ENCODE assay signal across 1 cellular context in the genomic region with DNA sequence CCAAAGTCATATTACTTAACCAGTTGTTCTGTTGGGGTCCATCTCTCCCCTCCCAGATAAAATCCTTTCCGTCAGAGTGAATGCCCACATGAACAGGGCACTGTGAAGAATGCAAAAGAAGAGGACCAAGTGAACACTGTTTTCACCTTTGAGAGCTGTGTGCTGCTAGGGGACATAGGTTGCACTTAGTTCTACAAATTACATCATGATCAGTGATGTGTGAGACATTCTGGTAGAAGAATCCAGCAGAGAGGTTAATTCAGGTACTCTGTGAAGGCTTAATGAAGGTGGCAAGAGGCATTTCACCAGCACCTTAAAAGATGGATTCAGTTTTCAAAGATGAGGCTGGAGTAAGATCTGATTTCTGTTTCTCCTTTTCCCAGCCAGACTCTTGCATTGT.
TF ChIP-seq lines count a peak whose summit lies in the region.

No MANE protein-coding gene starts in this region.

TF ChIP-seq in GM12878, 131 proteins besides CTCF, POLR2A, EP300 and RAD21:
- TF ChIP-seq BACH1 (IDR thresholded peaks at IDR 0.05; ENCODE audit: borderline replicate concordance), result no peak
- no peak for TF ChIP-seq ZNF622 (IDR thresholded peaks at IDR 0.05)
- TF ChIP-seq RBBP5 (conservative IDR thresholded peaks at IDR 0.05), result no peak
- no peak for TF ChIP-seq PAX5 (IDR thresholded peaks at IDR 0.05; ENCODE audit: borderline replicate concordance, low read depth, low read length)
- no peak for TF ChIP-seq RELA (IDR thresholded peaks at IDR 0.05; ENCODE audit: borderline replicate concordance, partially characterized antibody)
- TF ChIP-seq POLR2AphosphoS5 (IDR thresholded peaks at IDR 0.05; ENCODE audit: low read length), result no peak
- TF ChIP-seq GABPA (IDR thresholded peaks at IDR 0.05; ENCODE audit: low read depth), result no peak
- TF ChIP-seq, protein P1, sequence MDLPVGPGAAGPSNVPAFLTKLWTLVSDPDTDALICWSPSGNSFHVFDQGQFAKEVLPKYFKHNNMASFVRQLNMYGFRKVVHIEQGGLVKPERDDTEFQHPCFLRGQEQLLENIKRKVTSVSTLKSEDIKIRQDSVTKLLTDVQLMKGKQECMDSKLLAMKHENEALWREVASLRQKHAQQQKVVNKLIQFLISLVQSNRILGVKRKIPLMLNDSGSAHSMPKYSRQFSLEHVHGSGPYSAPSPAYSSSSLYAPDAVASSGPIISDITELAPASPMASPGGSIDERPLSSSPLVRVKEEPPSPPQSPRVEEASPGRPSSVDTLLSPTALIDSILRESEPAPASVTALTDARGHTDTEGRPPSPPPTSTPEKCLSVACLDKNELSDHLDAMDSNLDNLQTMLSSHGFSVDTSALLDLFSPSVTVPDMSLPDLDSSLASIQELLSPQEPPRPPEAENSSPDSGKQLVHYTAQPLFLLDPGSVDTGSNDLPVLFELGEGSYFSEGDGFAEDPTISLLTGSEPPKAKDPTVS (IDR thresholded peaks at IDR 0.05; ENCODE audit: low read depth, low read length), result no peak
- no peak for TF ChIP-seq BRCA1 (IDR thresholded peaks at IDR 0.05; ENCODE audit: low read depth, low read length)
- TF ChIP-seq, protein P2, sequence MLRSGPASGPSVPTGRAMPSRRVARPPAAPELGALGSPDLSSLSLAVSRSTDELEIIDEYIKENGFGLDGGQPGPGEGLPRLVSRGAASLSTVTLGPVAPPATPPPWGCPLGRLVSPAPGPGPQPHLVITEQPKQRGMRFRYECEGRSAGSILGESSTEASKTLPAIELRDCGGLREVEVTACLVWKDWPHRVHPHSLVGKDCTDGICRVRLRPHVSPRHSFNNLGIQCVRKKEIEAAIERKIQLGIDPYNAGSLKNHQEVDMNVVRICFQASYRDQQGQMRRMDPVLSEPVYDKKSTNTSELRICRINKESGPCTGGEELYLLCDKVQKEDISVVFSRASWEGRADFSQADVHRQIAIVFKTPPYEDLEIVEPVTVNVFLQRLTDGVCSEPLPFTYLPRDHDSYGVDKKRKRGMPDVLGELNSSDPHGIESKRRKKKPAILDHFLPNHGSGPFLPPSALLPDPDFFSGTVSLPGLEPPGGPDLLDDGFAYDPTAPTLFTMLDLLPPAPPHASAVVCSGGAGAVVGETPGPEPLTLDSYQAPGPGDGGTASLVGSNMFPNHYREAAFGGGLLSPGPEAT (IDR thresholded peaks at IDR 0.05; ENCODE audit: low read depth), result no peak
- no peak for TF ChIP-seq SMAD5 (IDR thresholded peaks at IDR 0.05; ENCODE audit: low read depth)
- TF ChIP-seq IRF4 (IDR thresholded peaks at IDR 0.05; ENCODE audit: low read depth, low read length), result no peak
TF ChIP-seq in GM12878: peak in this region for 0.
